ENCODE assay signal across 10 cellular contexts in genomic region chr12:639988-640387, GRCh38. TPM values are rescaled to one million over a fixed set of nuclear protein-coding genes. Genes with fewer than 3 reads are reported as not detected.
DNase-seq lines count a peak whose midpoint lies in the region; ATAC-seq, FAIRE-seq and TF ChIP-seq lines count a peak whose summit lies in the region.
"Had no signal": no experiment of that assay in that cellular context is flagged by ENCODE, and none has a peak within 500 bp of the region (broad histone marks: within the 10 kb centered on the region; RNA-seq: fewer than 3 reads in every experiment).

No MANE protein-coding gene starts in this region.

- H3K27me3 Mint-ChIP-seq in CD14-positive monocyte (ENCODE audit: low read depth in 3 of 3), result no peaks in the 10 kb centered on the region
- H3K27me3 Mint-ChIP-seq in endodermal cell (ENCODE audit: insufficient read depth), result no peaks in the 10 kb centered on the region

- H3K79me2 ChIP-seq in trophoblast cell (ENCODE audit: control insufficient read depth, insufficient read depth, low read length, poor library complexity), result peaks cover 5% of the 10 kb centered on the region

- intact Hi-C loops in CD14-positive monocyte (cut with micrococcal nuclease), result loop anchor here in 1 of 2 donors (5.0 kb wide), 2 partner anchors 33 to 112 kb away; partner anchors contain the start of gene WNK1

- H3K9me3 Mint-ChIP-seq in CD14-positive monocyte (no peaks in the 10 kb centered on the region), endodermal cell (no peaks in the 10 kb centered on the region)

- DNase-seq in CD14-positive monocyte (ENCODE audit: low spot score) (no peak), GM12892 (ENCODE audit: insufficient read length) (no peak), endodermal cell (peak; percentile 41), trophoblast cell (no peak), NCI-H774 (lab: John Stamatoyannopoulos, UW) (no peak), NCI-H524 (lab: John Stamatoyannopoulos, UW) (no peak)
- DNase-seq: activated CD8-positive, alpha-beta memory T cell treated with anti-CD3 and anti-CD28 coated beads for 24 hours; left cardiac atrium; pancreas had no signal

- no peak overlapping the region for H3K27ac ChIP-seq in endodermal cell (ENCODE audit: low read depth, low read length)
- no peak overlapping the region for H3K27ac ChIP-seq in trophoblast cell (ENCODE audit: low read depth, low read length)
- H3K27ac ChIP-seq: pancreas had no signal

- H2BK12ac ChIP-seq in trophoblast cell (ENCODE audit: low read length), result peak overlapping the region; percentile 1

- H3K4me1 ChIP-seq in endodermal cell (ENCODE audit: control insufficient read depth, insufficient read depth, low read length) (no peaks in the 10 kb centered on the region), trophoblast cell (ENCODE audit: control insufficient read depth in 1 of 2, insufficient read depth in 2 of 2, low read length in 2 of 2) (peaks cover 9 to 17% of the 10 kb centered on the region in 2 experiments)
- H3K4me1 ChIP-seq: pancreas had no signal

- FAIRE-seq in GM12892 (lab: Jason Lieb, UNC), result peak; percentile 77
- FAIRE-seq: pancreas had no signal

- H3K4ac ChIP-seq in trophoblast cell (ENCODE audit: low read depth, low read length), result no peak overlapping the region

- H4K12ac ChIP-seq in trophoblast cell (ENCODE audit: low read depth, low read length), result no peak overlapping the region

- no peak overlapping the region for H3K4me2 ChIP-seq in trophoblast cell (ENCODE audit: low read length)

- no peak overlapping the region for H2AK5ac ChIP-seq in trophoblast cell (ENCODE audit: low read length)

- no peak for TF ChIP-seq POLR2A in GM12892 (IDR thresholded peaks at IDR 0.05; ENCODE audit: low read depth, low read length)

- H3K79me1 ChIP-seq in trophoblast cell (ENCODE audit: low read length), result peaks cover 21% of the 10 kb centered on the region

- no peak overlapping the region for H4K91ac ChIP-seq in trophoblast cell (ENCODE audit: low read depth, low read length)

- no peak overlapping the region for H3K9ac ChIP-seq in endodermal cell (ENCODE audit: extremely low read depth, low read length, poor library complexity, severe bottlenecking)
- H3K9ac ChIP-seq in trophoblast cell (ENCODE audit: low read length), result no peak overlapping the region

- H3K18ac ChIP-seq in trophoblast cell (ENCODE audit: low read length), result no peak overlapping the region

- H3K36me3 Mint-ChIP-seq in CD14-positive monocyte (peaks cover 0 to 9% of the 10 kb centered on the region in 2 donors), endodermal cell (ENCODE audit: low read depth) (no peaks in the 10 kb centered on the region)

- H3K4me1 Mint-ChIP-seq in CD14-positive monocyte, result peaks cover 80% of the 10 kb centered on the region
- H3K4me1 Mint-ChIP-seq in endodermal cell, result peaks cover 25% of the 10 kb centered on the region

- TF ChIP-seq CTCF in CD14-positive monocyte (IDR thresholded peaks at IDR 0.05) (no peak), endodermal cell (conservative IDR thresholded peaks at IDR 0.05) (no peak)

- H3K27ac Mint-ChIP-seq in CD14-positive monocyte (peak overlapping the region in 6 of 7 donors; percentile 74 to 96 (median 86)), endodermal cell (no peak overlapping the region)

- ATAC-seq in GM19023 (IDR thresholded peaks at IDR 0.05; ENCODE audit: unreplicated experiment), result no peak
- ATAC-seq: left cardiac atrium, pancreas had no signal

- H3K4me3 Mint-ChIP-seq in CD14-positive monocyte (no peak overlapping the region), endodermal cell (no peak overlapping the region)

- WGBS in endodermal cell (ENCODE audit: insufficient coverage in 1 of 2, insufficient read length in 1 of 2), 2 experiments, result 97 to 100% methylated on average over 4 to 5 of the region's 5 CpGs
- no CpG with 5 or more reads among the region's 5 CpGs for WGBS in trophoblast cell (ENCODE audit: extremely low coverage, insufficient coverage, insufficient read length)

- H3K23ac ChIP-seq in trophoblast cell (ENCODE audit: low read length), result no peak overlapping the region

- H3K14ac ChIP-seq in trophoblast cell (ENCODE audit: low read length), result no peak overlapping the region

- H3K27me3 ChIP-seq in endodermal cell (ENCODE audit: control insufficient read depth, insufficient read depth, low read length, poor library complexity, severe bottlenecking) (no peaks in the 10 kb centered on the region), trophoblast cell (ENCODE audit: insufficient read depth, low read length) (no peaks in the 10 kb centered on the region)
- H3K27me3 ChIP-seq: pancreas had no signal

- no peak overlapping the region for H3K4me3 ChIP-seq in endodermal cell (ENCODE audit: low read length)
- no peak overlapping the region for H3K4me3 ChIP-seq in trophoblast cell (ENCODE audit: low read depth, low read length)
- H3K4me3 ChIP-seq: pancreas had no signal

- H3K9me3 ChIP-seq in endodermal cell (ENCODE audit: control insufficient read depth, low read length) (no peaks in the 10 kb centered on the region), trophoblast cell (ENCODE audit: insufficient read depth, low read depth, low read length) (peaks cover 3% of the 10 kb centered on the region)
- H3K9me3 ChIP-seq: pancreas had no signal

- H4K8ac ChIP-seq in trophoblast cell (ENCODE audit: low read depth, low read length), result no peak overlapping the region

- H2BK120ac ChIP-seq in trophoblast cell (ENCODE audit: insufficient read depth, low read length, poor library complexity), result no peak overlapping the region

- no peak overlapping the region for H2BK5ac ChIP-seq in trophoblast cell (ENCODE audit: low read depth, low read length, poor library complexity)

- H2AFZ ChIP-seq in trophoblast cell (ENCODE audit: insufficient read depth, low read length, poor library complexity), result no peak overlapping the region

- no peaks in the 10 kb centered on the region for H3K36me3 ChIP-seq in endodermal cell (ENCODE audit: control insufficient read depth, insufficient read depth, low read length)
- H3K36me3 ChIP-seq in trophoblast cell (ENCODE audit: control insufficient read depth in 1 of 2, insufficient read depth in 2 of 2, low read length in 2 of 2), result no peaks in the 10 kb centered on the region
- H3K36me3 ChIP-seq: pancreas had no signal

RNA-seq across cellular contexts. Expression of gene NINJ2, which starts 23.3 kb away (rescaled TPM):
- 10 to 100 TPM; 73.7 to 92.7 TPM for polyA plus RNA-seq in CD14-positive monocyte
- 23.4 TPM for polyA plus RNA-seq in GM12892 (2012; ENCODE audit: missing spikeins)
- 1 to 10 TPM in 1 of 2 donors, under 1 TPM in 1; 0.73 to 5.1 TPM for total RNA-seq in endodermal cell
- polyA plus RNA-seq in endodermal cell (2013, experiment 1 of 2), result not detected
- polyA plus RNA-seq in endodermal cell (2013, experiment 2 of 2), result 0.41 TPM
- polyA plus RNA-seq in trophoblast cell (2013), result 0.12 and 0.21 TPM in 2 replicates
